Comparison of ENCODE assay signal across 7 cellular contexts in genomic region chr7:24034251-24034650, GRCh38.
"Had no signal": no experiment of that assay in that cellular context is flagged by ENCODE, and none has a peak within 500 bp of the region (broad histone marks: within the 10 kb centered on the region; RNA-seq: fewer than 3 reads in every experiment).

No MANE protein-coding gene starts in this region.

- H3K27ac ChIP-seq: HL-60 had no signal

- H3K4me3 ChIP-seq: GM23338 had no signal

- DNase-seq: H9, HCEC 1CT, HFFc6, KBM-7 had no signal

- H3K4me2 ChIP-seq: GM23338 had no signal

- ATAC-seq: GM23338, HepG2 had no signal
